ENCODE assay signal across 1 cellular context in the genomic region with DNA sequence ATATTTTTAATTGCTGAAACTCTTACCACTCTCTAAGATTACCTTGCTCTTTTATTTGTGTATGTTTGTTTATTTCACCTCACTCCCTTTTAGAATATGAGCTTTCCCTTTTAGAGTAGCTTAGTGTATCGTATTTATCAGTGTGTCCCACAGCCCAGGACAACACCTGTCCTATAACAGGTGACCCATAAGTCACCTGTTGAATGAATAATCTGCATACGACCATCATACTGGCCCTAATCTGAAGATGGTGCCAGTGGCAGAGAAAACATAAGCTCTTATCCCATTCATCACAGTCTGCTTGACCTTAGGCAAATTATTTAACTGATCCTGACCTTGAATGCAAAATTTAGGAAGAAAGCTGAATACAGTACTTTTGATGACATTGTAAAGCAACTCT.
TF ChIP-seq lines count a peak whose summit lies in the region.

No MANE protein-coding gene starts in this region.

TF ChIP-seq in K562, 482 proteins besides CTCF, POLR2A, EP300 and RAD21:
- TF ChIP-seq CLOCK (CRISPR knock-in tag; IDR thresholded peaks at IDR 0.05; ENCODE audit: borderline replicate concordance) (no peak), BRD4 (IDR thresholded peaks at IDR 0.05) (no peak), MBD2 (IDR thresholded peaks at IDR 0.05; ENCODE audit: borderline replicate concordance, low read depth) (no peak), KHSRP (IDR thresholded peaks at IDR 0.05) (no peak), CEBPG (CRISPR knock-in tag; IDR thresholded peaks at IDR 0.05) (no peak), CEBPG (tag; conservative IDR thresholded peaks at IDR 0.05 in 1 of 2, IDR thresholded peaks at IDR 0.05 in 1 of 2) (no peak)
